20 cellular contexts compared by ENCODE assay signal in genomic region chr12:11577658-11578260, GRCh38.
DNase-seq lines count a peak whose midpoint lies in the region; ATAC-seq, FAIRE-seq and TF ChIP-seq lines count a peak whose summit lies in the region.
"Had no signal": no experiment of that assay in that cellular context is flagged by ENCODE, and none has a peak within 500 bp of the region (broad histone marks: within the 10 kb centered on the region; RNA-seq: fewer than 3 reads in every experiment).

No MANE protein-coding gene starts in this region.

- ATAC-seq in heart right ventricle (no peak), GM21723 (IDR thresholded peaks at IDR 0.05; ENCODE audit: unreplicated experiment) (no peak)
- ATAC-seq: HepG2, left colon, natural killer cell, pancreas, sciatic nerve had no signal

- H3K27ac ChIP-seq in WERI-Rb-1 = no peak overlapping the region
- H3K27ac ChIP-seq in heart right ventricle = no peak overlapping the region
- H3K27ac ChIP-seq: pancreas had no signal

- H3K27me3 ChIP-seq in WERI-Rb-1 (ENCODE audit: insufficient read depth, low read depth, severe bottlenecking) (no peaks in the 10 kb centered on the region), heart right ventricle (peaks cover 0 to 8% (median 0%) of the 10 kb centered on the region in 7 donors)
- H3K27me3 ChIP-seq: pancreas had no signal

- no peaks in the 10 kb centered on the region for H3K9me3 ChIP-seq in WERI-Rb-1 (ENCODE audit: severe bottlenecking)
- H3K9me3 ChIP-seq in heart right ventricle = peaks cover 0 to 6% (median 0%) of the 10 kb centered on the region in 11 donors
- H3K9me3 ChIP-seq: pancreas had no signal

- DNase-seq in AG20443 (ENCODE audit: low spot score) = peak; percentile 63
- no peak for DNase-seq in GM19239 (ENCODE audit: insufficient read length, low spot score)
- DNase-seq in WERI-Rb-1 = no peak
- DNase-seq in iris pigment epithelial cell (ENCODE audit: low read depth) = peak; percentile 64
- DNase-seq in heart right ventricle = no peak
- no peak for DNase-seq in activated T-helper 1 cell treated with anti-CD3 and anti-CD28 coated beads, Interleukin-12 subunit alpha, Interleukin-12 subunit beta, Interleukin-2, Interleukin-4 antibody, amounts not matched to agents 30 ng/mL and 10 ng/mL and 1 ng/mL, durations not matched to agents 14 hours and 24 hours and 36 hours (ENCODE audit: low spot score)
- DNase-seq in HuH-7 (ENCODE audit: low spot score) = no peak
- DNase-seq: activated effector memory CD4-positive, alpha-beta T cell treated with anti-CD3 and anti-CD28 coated beads, Interleukin-2, amount 50 U/mL, for 16 hours; CD4-positive, CD25-positive, alpha-beta regulatory T cell; GF-D8; left colon; natural killer cell; NCI-H1417 treated with DMSO at 0.1 percent for 48 hours; NCI-H524; pancreas; SHP77 treated with DMSO at 0.1 percent for 48 hours had no signal

- no peak overlapping the region for H3K4me3 Mint-ChIP-seq in activated T-helper 1 cell treated with anti-CD3 and anti-CD28 coated beads, Interleukin-12 subunit alpha, Interleukin-12 subunit beta, Interleukin-2, Interleukin-4 antibody, amounts not matched to agents 30 ng/mL and 10 ng/mL and 1 ng/mL, durations not matched to agents 14 hours and 24 hours and 36 hours
- H3K4me3 Mint-ChIP-seq: CD4-positive, CD25-positive, alpha-beta regulatory T cell; natural killer cell had no signal

- WGBS in heart right ventricle, 2 donors = 70 to 76% methylated on average over 4 of the region's 4 CpGs

- H3K4me3 ChIP-seq in WERI-Rb-1 (ENCODE audit: low read depth, low read length) = no peak overlapping the region
- H3K4me3 ChIP-seq in heart right ventricle = no peak overlapping the region
- H3K4me3 ChIP-seq: pancreas had no signal

- peaks cover 18% of the 10 kb centered on the region for H3K9me3 Mint-ChIP-seq in activated T-helper 1 cell treated with anti-CD3 and anti-CD28 coated beads, Interleukin-12 subunit alpha, Interleukin-12 subunit beta, Interleukin-2, Interleukin-4 antibody, amounts not matched to agents 30 ng/mL and 10 ng/mL and 1 ng/mL, durations not matched to agents 14 hours and 24 hours and 36 hours
- H3K9me3 Mint-ChIP-seq: natural killer cell had no signal

- H3K27me3 Mint-ChIP-seq in activated T-helper 1 cell treated with anti-CD3 and anti-CD28 coated beads, Interleukin-12 subunit alpha, Interleukin-12 subunit beta, Interleukin-2, Interleukin-4 antibody, amounts not matched to agents 30 ng/mL and 10 ng/mL and 1 ng/mL, durations not matched to agents 14 hours and 24 hours and 36 hours (ENCODE audit: insufficient read depth) = peaks cover 12% of the 10 kb centered on the region

- H3K4me1 Mint-ChIP-seq in activated T-helper 1 cell treated with anti-CD3 and anti-CD28 coated beads, Interleukin-12 subunit alpha, Interleukin-12 subunit beta, Interleukin-2, Interleukin-4 antibody, amounts not matched to agents 30 ng/mL and 10 ng/mL and 1 ng/mL, durations not matched to agents 14 hours and 24 hours and 36 hours (ENCODE audit: low read depth) = peaks cover 24% of the 10 kb centered on the region

- intact Hi-C loops in heart right ventricle (cut with DNase I) = no loop called here
- intact Hi-C loops in activated T-helper 1 cell treated with anti-CD3 and anti-CD28 coated beads, Interleukin-12 subunit alpha, Interleukin-12 subunit beta, Interleukin-2, Interleukin-4 antibody, amounts not matched to agents 30 ng/mL and 10 ng/mL and 1 ng/mL, durations not matched to agents 14 hours and 24 hours and 36 hours (cut with micrococcal nuclease) = loop anchor here (1.0 kb wide), 1 partner anchor 325 kb away; no protein-coding TSS in a partner anchor

- H3K36me3 Mint-ChIP-seq in activated T-helper 1 cell treated with anti-CD3 and anti-CD28 coated beads, Interleukin-12 subunit alpha, Interleukin-12 subunit beta, Interleukin-2, Interleukin-4 antibody, amounts not matched to agents 30 ng/mL and 10 ng/mL and 1 ng/mL, durations not matched to agents 14 hours and 24 hours and 36 hours (ENCODE audit: low read depth) = peaks cover 10% of the 10 kb centered on the region
- H3K36me3 Mint-ChIP-seq: CD4-positive, CD25-positive, alpha-beta regulatory T cell had no signal

- H3K36me3 ChIP-seq in WERI-Rb-1 (no peaks in the 10 kb centered on the region), heart right ventricle (no peaks in the 10 kb centered on the region)
- H3K36me3 ChIP-seq: pancreas had no signal

- peak; percentile 60 for FAIRE-seq in GM19239 (lab: Jason Lieb, UNC)
- FAIRE-seq: HepG2, pancreas, TTC549 had no signal

- H3K27ac Mint-ChIP-seq in activated T-helper 1 cell treated with anti-CD3 and anti-CD28 coated beads, Interleukin-12 subunit alpha, Interleukin-12 subunit beta, Interleukin-2, Interleukin-4 antibody, amounts not matched to agents 30 ng/mL and 10 ng/mL and 1 ng/mL, durations not matched to agents 14 hours and 24 hours and 36 hours = no peak overlapping the region
- H3K27ac Mint-ChIP-seq: CD4-positive, CD25-positive, alpha-beta regulatory T cell; natural killer cell had no signal

- H3K4me1 ChIP-seq in heart right ventricle = peaks cover 0 to 23% (median 0%) of the 10 kb centered on the region in 9 donors
- H3K4me1 ChIP-seq: pancreas had no signal

- TF ChIP-seq CTCF in WERI-Rb-1 (IDR thresholded peaks at IDR 0.05; ENCODE audit: low read depth, low read length) = 0 out of 2 replicates have a peak, but pooled peaks have one; percentile 1
- no peak for TF ChIP-seq CTCF in heart right ventricle (IDR thresholded peaks at IDR 0.05)

Comparison
In these comparisons a context has a peak if more than half of its experiments do, and no peak if none do; other contexts are left out.
1. DNase-seq: peak in AG20443 (single experiment) and iris pigment epithelial cell (single experiment); none in GM19239 (single experiment), WERI-Rb-1 (single experiment), heart right ventricle (0 of 2), activated T-helper 1 cell treated with anti-CD3 and anti-CD28 coated beads, Interleukin-12 subunit alpha, Interleukin-12 subunit beta, Interleukin-2, Interleukin-4 antibody, amounts not matched to agents 30 ng/mL and 10 ng/mL and 1 ng/mL, durations not matched to agents 14 hours and 24 hours and 36 hours (single experiment) and HuH-7 (single experiment).